In genomic region chr14:98444077-98444476, GRCh38 we compare ENCODE assay signal across 22 cellular contexts.
DNase-seq lines count a peak whose midpoint lies in the region; ATAC-seq, FAIRE-seq and TF ChIP-seq lines count a peak whose summit lies in the region.
"Had no signal": no experiment of that assay in that cellular context is flagged by ENCODE, and none has a peak within 500 bp of the region (broad histone marks: within the 10 kb centered on the region; RNA-seq: fewer than 3 reads in every experiment).

No MANE protein-coding gene starts in this region.

- DNase-seq in activated CD8-positive, alpha-beta memory T cell treated with anti-CD3 and anti-CD28 coated beads, Interleukin-2, amount 50 U/mL, for 1 hour (ENCODE audit: extremely low read depth), result peak; percentile 4
- DNase-seq in activated CD8-positive, alpha-beta memory T cell treated with anti-CD3 and anti-CD28 coated beads, Interleukin-2, amount 10 ng/mL, durations not matched to agents 7 days and 5 days, result no peak
- DNase-seq in activated T-helper 1 cell treated with Interleukin-2 at 50 U/mL for 16 hours (ENCODE audit: low read depth), result peak; percentile 31
- DNase-seq in central memory CD8-positive, alpha-beta T cell (ENCODE audit: low spot score in 2 of 2), result no peak
- DNase-seq in pancreas, result no peak
- DNase-seq in OCI-LY7 (ENCODE audit: low spot score), result no peak
- DNase-seq: amygdala; caudate nucleus; esophagus squamous epithelium; GF-D8; left colon; NCI-H1092 treated with DMSO at 0.1 percent for 48 hours; NCI-H2081; NCI-H510A; nephron progenitor cell; stimulated activated CD4-positive, alpha-beta T cell treated with anti-CD3 and anti-CD28 coated beads, Interleukin-1b, Interleukin-23, amount 100 ng/mL, for 48 hours had no signal

- CTCF ChIA-PET in activated CD8-positive, alpha-beta memory T cell treated with anti-CD3 and anti-CD28 coated beads, Interleukin-2, amount 10 ng/mL, durations not matched to agents 7 days and 5 days (lab: Charles Lee), result no interaction called here
- CTCF ChIA-PET in OCI-LY7 (lab: Charles Lee; ENCODE audit: unreplicated experiment), result no interaction called here

- FAIRE-seq in pancreas (lab: Jason Lieb, UNC), result no peak
- FAIRE-seq: A204.1 had no signal

- H2AFZ ChIP-seq in OCI-LY7 (ENCODE audit: low read length), result no peak overlapping the region

- H3K4me1 Mint-ChIP-seq in activated CD8-positive, alpha-beta memory T cell treated with anti-CD3 and anti-CD28 coated beads, Interleukin-2, amount 10 ng/mL, durations not matched to agents 7 days and 5 days, result peaks cover 5% of the 10 kb centered on the region
- H3K4me1 Mint-ChIP-seq in T-helper 1 cell treated with Interleukin-12 subunit alpha and Interleukin-12 subunit beta and Interleukin-4 antibody, amounts not matched to agents 30 μg/mL and 1 μg/mL, for 36 hours (ENCODE audit: low read depth), result peaks cover 7% of the 10 kb centered on the region
- H3K4me1 Mint-ChIP-seq in central memory CD8-positive, alpha-beta T cell, result peaks cover 15% of the 10 kb centered on the region

- no peak for TF ChIP-seq CTCF in pancreas (IDR thresholded peaks at IDR 0.05)
- TF ChIP-seq CTCF in OCI-LY7 (conservative IDR thresholded peaks at IDR 0.05; ENCODE audit: low read length), result no peak

- H3K9me2 ChIP-seq in OCI-LY7 (ENCODE audit: insufficient read depth, low read length), result no peaks in the 10 kb centered on the region

- H3K4me3 Mint-ChIP-seq in activated CD8-positive, alpha-beta memory T cell treated with anti-CD3 and anti-CD28 coated beads, Interleukin-2, amount 10 ng/mL, durations not matched to agents 7 days and 5 days, result no peak overlapping the region
- H3K4me3 Mint-ChIP-seq in T-helper 1 cell treated with Interleukin-12 subunit alpha and Interleukin-12 subunit beta and Interleukin-4 antibody, amounts not matched to agents 30 μg/mL and 1 μg/mL, for 36 hours, result peak overlapping the region; percentile 15
- peak overlapping the region; percentile 62 for H3K4me3 Mint-ChIP-seq in central memory CD8-positive, alpha-beta T cell
- H3K4me3 Mint-ChIP-seq: nephron progenitor cell had no signal

- POLR2A ChIA-PET in OCI-LY7 (lab: Charles Lee), result no interaction called here

- no peaks in the 10 kb centered on the region for H3K27me3 Mint-ChIP-seq in activated CD8-positive, alpha-beta memory T cell treated with anti-CD3 and anti-CD28 coated beads, Interleukin-2, amount 10 ng/mL, durations not matched to agents 7 days and 5 days
- H3K27me3 Mint-ChIP-seq in T-helper 1 cell treated with Interleukin-12 subunit alpha and Interleukin-12 subunit beta and Interleukin-4 antibody, amounts not matched to agents 30 μg/mL and 1 μg/mL, for 36 hours (ENCODE audit: low read depth), result no peaks in the 10 kb centered on the region
- H3K27me3 Mint-ChIP-seq in central memory CD8-positive, alpha-beta T cell, result no peaks in the 10 kb centered on the region

- no peak overlapping the region for H3K27ac Mint-ChIP-seq in activated CD8-positive, alpha-beta memory T cell treated with anti-CD3 and anti-CD28 coated beads, Interleukin-2, amount 10 ng/mL, durations not matched to agents 7 days and 5 days
- H3K27ac Mint-ChIP-seq in T-helper 1 cell treated with Interleukin-12 subunit alpha and Interleukin-12 subunit beta and Interleukin-4 antibody, amounts not matched to agents 30 μg/mL and 1 μg/mL, for 36 hours, result peak overlapping the region; percentile 55
- H3K27ac Mint-ChIP-seq in central memory CD8-positive, alpha-beta T cell (ENCODE audit: low read depth), result peak overlapping the region; percentile 88
- H3K27ac Mint-ChIP-seq: nephron progenitor cell, progenitor cell of endocrine pancreas had no signal

- H3K79me2 ChIP-seq in OCI-LY7 (ENCODE audit: insufficient read depth, low read depth, low read length), result no peaks in the 10 kb centered on the region

- 59 to 63% methylated on average over 2 of the region's 2 CpGs for WGBS in pancreas, 2 donors

- BruUV-seq in OCI-LY7 (replicated peaks; lab: Mats Ljungman, UMichigan), result no TSS peak

- no peaks in the 10 kb centered on the region for H3K36me3 Mint-ChIP-seq in activated CD8-positive, alpha-beta memory T cell treated with anti-CD3 and anti-CD28 coated beads, Interleukin-2, amount 10 ng/mL, durations not matched to agents 7 days and 5 days
- H3K36me3 Mint-ChIP-seq in T-helper 1 cell treated with Interleukin-12 subunit alpha and Interleukin-12 subunit beta and Interleukin-4 antibody, amounts not matched to agents 30 μg/mL and 1 μg/mL, for 36 hours (ENCODE audit: low read depth), result no peaks in the 10 kb centered on the region
- H3K36me3 Mint-ChIP-seq in central memory CD8-positive, alpha-beta T cell (ENCODE audit: insufficient read depth), result peaks cover 2% of the 10 kb centered on the region

- H3K9me3 ChIP-seq in pancreas (no peaks in the 10 kb centered on the region), OCI-LY7 (ENCODE audit: low read length) (no peaks in the 10 kb centered on the region)
- H3K9me3 ChIP-seq: BLaER1 treated with 17β-estradiol and CSF1 and Interleukin-3, amounts not matched to agents 10 nM and 100 nM; esophagus squamous epithelium; vagina had no signal

- intact Hi-C loops in pancreas (cut with DNase I) (no loop called here), OCI-LY7 (cut with micrococcal nuclease; ENCODE audit: unreplicated experiment) (no loop called here)

- no peak for ATAC-seq in activated CD8-positive, alpha-beta memory T cell treated with anti-CD3 and anti-CD28 coated beads, Interleukin-2, amount 10 ng/mL, durations not matched to agents 7 days and 5 days
- ATAC-seq in central memory CD8-positive, alpha-beta T cell (replicated peaks; ENCODE audit: extremely low read depth, poor library complexity, severe bottlenecking), result peak; percentile 91
- ATAC-seq in pancreas, result no peak
- ATAC-seq in HG02678 (IDR thresholded peaks at IDR 0.05; ENCODE audit: unreplicated experiment), result no peak
- ATAC-seq: left colon had no signal

- H3K4me2 ChIP-seq in OCI-LY7 (ENCODE audit: low read length), result no peak overlapping the region
- H3K4me2 ChIP-seq: BLaER1 treated with 17β-estradiol and CSF1 and Interleukin-3, amounts not matched to agents 10 nM and 100 nM had no signal

- no peak overlapping the region for H3K27ac ChIP-seq in pancreas
- H3K27ac ChIP-seq in OCI-LY7 (ENCODE audit: low read depth, low read length, poor library complexity, severe bottlenecking), result no peak overlapping the region
- H3K27ac ChIP-seq: BLaER1 treated with 17β-estradiol and CSF1 and Interleukin-3, amounts not matched to agents 10 nM and 100 nM; esophagus squamous epithelium; vagina had no signal

- no peaks in the 10 kb centered on the region for H4K20me1 ChIP-seq in OCI-LY7 (ENCODE audit: insufficient read depth, low read length)
- H4K20me1 ChIP-seq: BLaER1 treated with 17β-estradiol and CSF1 and Interleukin-3, amounts not matched to agents 10 nM and 100 nM had no signal

- no peaks in the 10 kb centered on the region for H3K9me3 Mint-ChIP-seq in activated CD8-positive, alpha-beta memory T cell treated with anti-CD3 and anti-CD28 coated beads, Interleukin-2, amount 10 ng/mL, durations not matched to agents 7 days and 5 days (ENCODE audit: low read depth)
- H3K9me3 Mint-ChIP-seq in T-helper 1 cell treated with Interleukin-12 subunit alpha and Interleukin-12 subunit beta and Interleukin-4 antibody, amounts not matched to agents 30 μg/mL and 1 μg/mL, for 36 hours, result peaks cover 4% of the 10 kb centered on the region
- H3K9me3 Mint-ChIP-seq in central memory CD8-positive, alpha-beta T cell, result no peaks in the 10 kb centered on the region

- H3K4me1 ChIP-seq in pancreas (no peaks in the 10 kb centered on the region), OCI-LY7 (ENCODE audit: insufficient read depth, low read length, poor library complexity, severe bottlenecking) (no peaks in the 10 kb centered on the region)
- H3K4me1 ChIP-seq: BLaER1 treated with 17β-estradiol and CSF1 and Interleukin-3, amounts not matched to agents 10 nM and 100 nM; esophagus squamous epithelium; vagina had no signal

- no peaks in the 10 kb centered on the region for H3K36me3 ChIP-seq in pancreas
- no peaks in the 10 kb centered on the region for H3K36me3 ChIP-seq in OCI-LY7 (ENCODE audit: insufficient read depth, low read length)
- H3K36me3 ChIP-seq: BLaER1 treated with 17β-estradiol and CSF1 and Interleukin-3, amounts not matched to agents 10 nM and 100 nM; esophagus squamous epithelium; vagina had no signal

- H3K27me3 ChIP-seq in pancreas, result no peaks in the 10 kb centered on the region
- H3K27me3 ChIP-seq: BLaER1 treated with 17β-estradiol and CSF1 and Interleukin-3, amounts not matched to agents 10 nM and 100 nM; vagina had no signal

- H3K4me3 ChIP-seq in pancreas (no peak overlapping the region), OCI-LY7 (ENCODE audit: low read depth, low read length, poor library complexity, severe bottlenecking) (no peak overlapping the region)
- H3K4me3 ChIP-seq: BLaER1 treated with 17β-estradiol and CSF1 and Interleukin-3, amounts not matched to agents 10 nM and 100 nM; esophagus squamous epithelium; vagina had no signal

Comparison
In these comparisons a context has a peak if more than half of its experiments do, and no peak if none do; other contexts are left out.
1. DNase-seq: peak in activated CD8-positive, alpha-beta memory T cell treated with anti-CD3 and anti-CD28 coated beads, Interleukin-2, amount 50 U/mL, for 1 hour (single experiment) and activated T-helper 1 cell treated with Interleukin-2 at 50 U/mL for 16 hours (single experiment); none in activated CD8-positive, alpha-beta memory T cell treated with anti-CD3 and anti-CD28 coated beads, Interleukin-2, amount 10 ng/mL, durations not matched to agents 7 days and 5 days (single experiment), central memory CD8-positive, alpha-beta T cell (0 of 2), pancreas (0 of 6) and OCI-LY7 (single experiment).